ENCODE assay signal across 19 cellular contexts in genomic region chr5:120358949-120359348, GRCh38.
"Had no signal": no experiment of that assay in that cellular context is flagged by ENCODE, and none has a peak within 500 bp of the region (broad histone marks: within the 10 kb centered on the region; RNA-seq: fewer than 3 reads in every experiment).

No MANE protein-coding gene starts in this region.

- H3K4me1 Mint-ChIP-seq: naive thymus-derived CD8-positive, alpha-beta T cell; stimulated activated naive CD8-positive, alpha-beta T cell treated with anti-CD3 and anti-CD28 coated beads, Interleukin-15, amount 100 ng/mL, for 72 hours had no signal

- DNase-seq: activated CD4-positive, alpha-beta T cell treated with anti-CD3 and anti-CD28 coated beads, Interleukin-2, amount 50 U/mL, for 4 hours; activated gamma-delta T cell; activated T-cell treated with anti-CD3 and anti-CD28 coated beads, Interleukin-2, amount 50 U/mL, for 72 hours; amniotic stem cell; dorsolateral prefrontal cortex; heart right ventricle; left ventricle myocardium superior; mesendoderm; naive thymus-derived CD8-positive, alpha-beta T cell; right cardiac atrium; stimulated activated naive CD8-positive, alpha-beta T cell treated with anti-CD3 and anti-CD28 coated beads, Interleukin-15, amount 100 ng/mL, for 72 hours; T1000; transverse colon; uterus had no signal

- H3K36me3 Mint-ChIP-seq: activated naive CD4-positive, alpha-beta T cell treated with anti-CD3 and anti-CD28 coated beads, Interleukin-2, amount 50 U/mL, for 72 hours; naive thymus-derived CD8-positive, alpha-beta T cell had no signal

- H3K4me1 ChIP-seq: gastroesophageal sphincter, heart right ventricle, prostate gland, suprapubic skin, transverse colon, uterus had no signal

- H3K4me3 ChIP-seq: dorsolateral prefrontal cortex, gastroesophageal sphincter, heart right ventricle, prostate gland, suprapubic skin, transverse colon, uterus had no signal

- H3K27me3 ChIP-seq: dorsolateral prefrontal cortex, gastroesophageal sphincter, heart right ventricle, suprapubic skin, transverse colon, uterus had no signal

- H3K27me3 Mint-ChIP-seq: naive thymus-derived CD8-positive, alpha-beta T cell; stimulated activated naive CD8-positive, alpha-beta T cell treated with anti-CD3 and anti-CD28 coated beads, Interleukin-15, amount 100 ng/mL, for 72 hours had no signal

- ATAC-seq: activated naive CD4-positive, alpha-beta T cell treated with anti-CD3 and anti-CD28 coated beads, Interleukin-2, amount 50 U/mL, for 72 hours; activated T-cell treated with anti-CD3 and anti-CD28 coated beads, Interleukin-2, amount 50 U/mL, for 72 hours; gastroesophageal sphincter; heart right ventricle; left ventricle myocardium superior; naive thymus-derived CD8-positive, alpha-beta T cell; right cardiac atrium; stimulated activated naive CD8-positive, alpha-beta T cell treated with anti-CD3 and anti-CD28 coated beads, Interleukin-15, amount 100 ng/mL, for 72 hours had no signal

- H3K9me3 Mint-ChIP-seq: stimulated activated naive CD8-positive, alpha-beta T cell treated with anti-CD3 and anti-CD28 coated beads, Interleukin-15, amount 100 ng/mL, for 72 hours had no signal

- H3K36me3 ChIP-seq: gastroesophageal sphincter, heart right ventricle, prostate gland, suprapubic skin, transverse colon, uterus had no signal

- H3K9me3 ChIP-seq: gastroesophageal sphincter, heart right ventricle, prostate gland, suprapubic skin, transverse colon, uterus had no signal

- FAIRE-seq: colon had no signal

- H3K27ac Mint-ChIP-seq: activated naive CD4-positive, alpha-beta T cell treated with anti-CD3 and anti-CD28 coated beads, Interleukin-2, amount 50 U/mL, for 72 hours; activated T-cell treated with anti-CD3 and anti-CD28 coated beads, Interleukin-2, amount 50 U/mL, for 72 hours; naive thymus-derived CD8-positive, alpha-beta T cell; stimulated activated naive CD8-positive, alpha-beta T cell treated with anti-CD3 and anti-CD28 coated beads, Interleukin-15, amount 100 ng/mL, for 72 hours had no signal

- H3K27ac ChIP-seq: dorsolateral prefrontal cortex, gastroesophageal sphincter, heart right ventricle, prostate gland, suprapubic skin, transverse colon, uterus had no signal

- H3K4me3 Mint-ChIP-seq: activated T-cell treated with anti-CD3 and anti-CD28 coated beads, Interleukin-2, amount 50 U/mL, for 72 hours; naive thymus-derived CD8-positive, alpha-beta T cell; stimulated activated naive CD8-positive, alpha-beta T cell treated with anti-CD3 and anti-CD28 coated beads, Interleukin-15, amount 100 ng/mL, for 72 hours had no signal
